ENCODE assay signal across 1 cellular context in the genomic region with DNA sequence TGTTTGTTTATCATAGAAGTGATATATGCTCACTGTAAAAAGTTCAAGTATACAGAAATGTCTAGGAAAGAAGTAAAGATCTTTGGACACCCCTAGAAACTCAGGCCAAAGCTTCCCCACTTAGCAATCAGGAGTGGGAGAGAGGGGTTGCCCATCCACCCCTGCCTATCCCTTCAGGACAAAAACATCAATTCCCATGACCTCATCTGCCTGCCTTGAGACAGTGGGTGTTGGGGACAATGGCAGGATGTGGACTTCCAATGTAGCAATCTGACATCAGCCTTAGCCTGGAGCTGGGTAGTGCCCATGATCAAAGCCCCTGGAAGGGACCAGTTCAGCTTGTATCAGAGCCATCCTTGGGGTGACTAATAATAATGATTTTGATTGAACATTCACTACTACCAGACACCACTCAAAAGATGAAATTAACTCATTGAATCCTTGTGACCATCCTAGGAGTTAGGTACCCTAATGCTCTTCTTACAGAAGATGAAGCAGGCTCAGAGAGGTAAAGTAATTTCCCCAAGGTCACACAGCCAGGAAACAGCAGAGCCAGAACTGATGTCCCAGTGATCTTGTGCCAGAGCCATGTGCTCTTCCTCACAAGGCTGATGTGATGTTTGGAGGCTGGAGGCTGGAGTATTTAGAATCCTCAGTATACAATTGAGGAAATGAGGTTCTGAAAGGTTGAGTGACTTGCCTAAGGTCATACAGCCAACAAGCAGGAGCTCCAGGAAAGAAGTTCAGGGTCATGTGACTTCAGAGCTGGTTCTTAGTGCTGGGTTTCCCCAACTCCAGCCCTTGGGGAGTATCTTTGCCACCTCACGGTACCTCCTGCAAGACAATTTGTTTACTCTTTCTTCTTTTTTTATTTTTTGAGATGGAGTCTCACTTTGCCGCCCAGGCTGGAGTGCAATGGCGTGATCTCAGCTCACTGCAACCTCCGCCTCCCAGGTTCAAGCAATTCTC.
TF ChIP-seq lines count a peak whose summit lies in the region.

No MANE protein-coding gene starts in this region.

TF ChIP-seq in K562, 482 proteins besides CTCF, POLR2A, EP300 and RAD21 (continued from another document):
- TF ChIP-seq, protein P1, sequence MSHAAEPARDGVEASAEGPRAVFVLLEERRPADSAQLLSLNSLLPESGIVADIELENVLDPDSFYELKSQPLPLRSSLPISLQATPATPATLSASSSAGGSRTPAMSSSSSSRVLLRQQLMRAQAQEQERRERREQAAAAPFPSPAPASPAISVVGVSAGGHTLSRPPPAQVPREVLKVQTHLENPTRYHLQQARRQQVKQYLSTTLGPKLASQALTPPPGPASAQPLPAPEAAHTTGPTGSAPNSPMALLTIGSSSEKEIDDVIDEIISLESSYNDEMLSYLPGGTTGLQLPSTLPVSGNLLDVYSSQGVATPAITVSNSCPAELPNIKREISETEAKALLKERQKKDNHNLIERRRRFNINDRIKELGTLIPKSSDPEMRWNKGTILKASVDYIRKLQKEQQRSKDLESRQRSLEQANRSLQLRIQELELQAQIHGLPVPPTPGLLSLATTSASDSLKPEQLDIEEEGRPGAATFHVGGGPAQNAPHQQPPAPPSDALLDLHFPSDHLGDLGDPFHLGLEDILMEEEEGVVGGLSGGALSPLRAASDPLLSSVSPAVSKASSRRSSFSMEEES (CRISPR knock-in tag; IDR thresholded peaks at IDR 0.05), result peak; percentile 58
- TF ChIP-seq, protein P2, sequence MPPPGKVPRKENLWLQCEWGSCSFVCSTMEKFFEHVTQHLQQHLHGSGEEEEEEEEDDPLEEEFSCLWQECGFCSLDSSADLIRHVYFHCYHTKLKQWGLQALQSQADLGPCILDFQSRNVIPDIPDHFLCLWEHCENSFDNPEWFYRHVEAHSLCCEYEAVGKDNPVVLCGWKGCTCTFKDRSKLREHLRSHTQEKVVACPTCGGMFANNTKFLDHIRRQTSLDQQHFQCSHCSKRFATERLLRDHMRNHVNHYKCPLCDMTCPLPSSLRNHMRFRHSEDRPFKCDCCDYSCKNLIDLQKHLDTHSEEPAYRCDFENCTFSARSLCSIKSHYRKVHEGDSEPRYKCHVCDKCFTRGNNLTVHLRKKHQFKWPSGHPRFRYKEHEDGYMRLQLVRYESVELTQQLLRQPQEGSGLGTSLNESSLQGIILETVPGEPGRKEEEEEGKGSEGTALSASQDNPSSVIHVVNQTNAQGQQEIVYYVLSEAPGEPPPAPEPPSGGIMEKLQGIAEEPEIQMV (tag; conservative IDR thresholded peaks at IDR 0.05; ENCODE audit: low read depth), result no peak
- peak; percentile 96 for TF ChIP-seq RBM25 (IDR thresholded peaks at IDR 0.05; ENCODE audit: low read depth, low read length, severe bottlenecking)
- TF ChIP-seq, protein P3, sequence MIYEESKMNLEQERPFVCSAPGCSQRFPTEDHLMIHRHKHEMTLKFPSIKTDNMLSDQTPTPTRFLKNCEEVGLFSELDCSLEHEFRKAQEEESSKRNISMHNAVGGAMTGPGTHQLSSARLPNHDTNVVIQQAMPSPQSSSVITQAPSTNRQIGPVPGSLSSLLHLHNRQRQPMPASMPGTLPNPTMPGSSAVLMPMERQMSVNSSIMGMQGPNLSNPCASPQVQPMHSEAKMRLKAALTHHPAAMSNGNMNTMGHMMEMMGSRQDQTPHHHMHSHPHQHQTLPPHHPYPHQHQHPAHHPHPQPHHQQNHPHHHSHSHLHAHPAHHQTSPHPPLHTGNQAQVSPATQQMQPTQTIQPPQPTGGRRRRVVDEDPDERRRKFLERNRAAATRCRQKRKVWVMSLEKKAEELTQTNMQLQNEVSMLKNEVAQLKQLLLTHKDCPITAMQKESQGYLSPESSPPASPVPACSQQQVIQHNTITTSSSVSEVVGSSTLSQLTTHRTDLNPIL (CRISPR knock-in tag; IDR thresholded peaks at IDR 0.05), result no peak
- no peak for TF ChIP-seq ZNF134 (CRISPR knock-in tag; conservative IDR thresholded peaks at IDR 0.05)
- TF ChIP-seq RHOXF2B (CRISPR knock-in tag; conservative IDR thresholded peaks at IDR 0.05), result no peak
- TF ChIP-seq EP400 (IDR thresholded peaks at IDR 0.05), result no peak
- peak; percentile 77 for TF ChIP-seq BRD9 (IDR thresholded peaks at IDR 0.05; ENCODE audit: low read depth, partially characterized antibody)
- 0 out of 2 replicates have a peak, but pooled peaks have one; percentile 27 for TF ChIP-seq TOE1 (IDR thresholded peaks at IDR 0.05; ENCODE audit: borderline replicate concordance)
- no peak for TF ChIP-seq TOE1 (CRISPR knock-in tag; IDR thresholded peaks at IDR 0.05; ENCODE audit: borderline replicate concordance, low read depth)
- TF ChIP-seq, protein P4, sequence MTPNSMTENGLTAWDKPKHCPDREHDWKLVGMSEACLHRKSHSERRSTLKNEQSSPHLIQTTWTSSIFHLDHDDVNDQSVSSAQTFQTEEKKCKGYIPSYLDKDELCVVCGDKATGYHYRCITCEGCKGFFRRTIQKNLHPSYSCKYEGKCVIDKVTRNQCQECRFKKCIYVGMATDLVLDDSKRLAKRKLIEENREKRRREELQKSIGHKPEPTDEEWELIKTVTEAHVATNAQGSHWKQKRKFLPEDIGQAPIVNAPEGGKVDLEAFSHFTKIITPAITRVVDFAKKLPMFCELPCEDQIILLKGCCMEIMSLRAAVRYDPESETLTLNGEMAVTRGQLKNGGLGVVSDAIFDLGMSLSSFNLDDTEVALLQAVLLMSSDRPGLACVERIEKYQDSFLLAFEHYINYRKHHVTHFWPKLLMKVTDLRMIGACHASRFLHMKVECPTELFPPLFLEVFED (CRISPR knock-in tag; conservative IDR thresholded peaks at IDR 0.05), result no peak
- no peak for TF ChIP-seq CC2D1A (IDR thresholded peaks at IDR 0.05)
- no peak for TF ChIP-seq ELF4 (CRISPR knock-in tag; IDR thresholded peaks at IDR 0.05)
- TF ChIP-seq KLF1 (tag; IDR thresholded peaks at IDR 0.05), result 0 out of 2 replicates have a peak, but pooled peaks have one; percentile 22
- TF ChIP-seq SOX6 (IDR thresholded peaks at IDR 0.05), result no peak
